ENCODE assay signal across 1 cellular context in genomic region chr1:197915217-197915616, GRCh38.
TF ChIP-seq lines count a peak whose summit lies in the region.

No MANE protein-coding gene starts in this region.

TF ChIP-seq in K562, 482 proteins besides CTCF, POLR2A, EP300 and RAD21 (continued from another document):
- TF ChIP-seq SMAD1 (IDR thresholded peaks at IDR 0.05; ENCODE audit: low read depth, low read length, partially characterized antibody) (no peak), RFX7 (CRISPR knock-in tag; IDR thresholded peaks at IDR 0.05) (no peak), GABPA (tag; conservative IDR thresholded peaks at IDR 0.05; ENCODE audit: low read depth) (no peak), DEAF1 (CRISPR knock-in tag; IDR thresholded peaks at IDR 0.05) (no peak), HNRNPUL1 (IDR thresholded peaks at IDR 0.05; ENCODE audit: low read length) (no peak), SMAD3 (CRISPR knock-in tag; conservative IDR thresholded peaks at IDR 0.05) (no peak), TEAD1 (CRISPR knock-in tag; IDR thresholded peaks at IDR 0.05) (no peak), ZBTB17 (CRISPR knock-in tag; IDR thresholded peaks at IDR 0.05) (no peak), POLR3A (IDR thresholded peaks at IDR 0.05; ENCODE audit: borderline replicate concordance, extremely low read depth, insufficient read depth, insufficient read length) (no peak), CREB1 (IDR thresholded peaks at IDR 0.05) (no peak), CREB1 (CRISPR knock-in tag; IDR thresholded peaks at IDR 0.05) (no peak)
- TF ChIP-seq, protein P1, sequence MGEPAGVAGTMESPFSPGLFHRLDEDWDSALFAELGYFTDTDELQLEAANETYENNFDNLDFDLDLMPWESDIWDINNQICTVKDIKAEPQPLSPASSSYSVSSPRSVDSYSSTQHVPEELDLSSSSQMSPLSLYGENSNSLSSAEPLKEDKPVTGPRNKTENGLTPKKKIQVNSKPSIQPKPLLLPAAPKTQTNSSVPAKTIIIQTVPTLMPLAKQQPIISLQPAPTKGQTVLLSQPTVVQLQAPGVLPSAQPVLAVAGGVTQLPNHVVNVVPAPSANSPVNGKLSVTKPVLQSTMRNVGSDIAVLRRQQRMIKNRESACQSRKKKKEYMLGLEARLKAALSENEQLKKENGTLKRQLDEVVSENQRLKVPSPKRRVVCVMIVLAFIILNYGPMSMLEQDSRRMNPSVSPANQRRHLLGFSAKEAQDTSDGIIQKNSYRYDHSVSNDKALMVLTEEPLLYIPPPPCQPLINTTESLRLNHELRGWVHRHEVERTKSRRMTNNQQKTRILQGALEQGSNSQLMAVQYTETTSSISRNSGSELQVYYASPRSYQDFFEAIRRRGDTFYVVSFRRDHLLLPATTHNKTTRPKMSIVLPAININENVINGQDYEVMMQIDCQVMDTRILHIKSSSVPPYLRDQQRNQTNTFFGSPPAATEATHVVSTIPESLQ (CRISPR knock-in tag; IDR thresholded peaks at IDR 0.05) = no peak
- TF ChIP-seq, protein P2, sequence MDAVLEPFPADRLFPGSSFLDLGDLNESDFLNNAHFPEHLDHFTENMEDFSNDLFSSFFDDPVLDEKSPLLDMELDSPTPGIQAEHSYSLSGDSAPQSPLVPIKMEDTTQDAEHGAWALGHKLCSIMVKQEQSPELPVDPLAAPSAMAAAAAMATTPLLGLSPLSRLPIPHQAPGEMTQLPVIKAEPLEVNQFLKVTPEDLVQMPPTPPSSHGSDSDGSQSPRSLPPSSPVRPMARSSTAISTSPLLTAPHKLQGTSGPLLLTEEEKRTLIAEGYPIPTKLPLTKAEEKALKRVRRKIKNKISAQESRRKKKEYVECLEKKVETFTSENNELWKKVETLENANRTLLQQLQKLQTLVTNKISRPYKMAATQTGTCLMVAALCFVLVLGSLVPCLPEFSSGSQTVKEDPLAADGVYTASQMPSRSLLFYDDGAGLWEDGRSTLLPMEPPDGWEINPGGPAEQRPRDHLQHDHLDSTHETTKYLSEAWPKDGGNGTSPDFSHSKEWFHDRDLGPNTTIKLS (IDR thresholded peaks at IDR 0.05; ENCODE audit: borderline replicate concordance, low read depth) = no peak
